In the genomic region with DNA sequence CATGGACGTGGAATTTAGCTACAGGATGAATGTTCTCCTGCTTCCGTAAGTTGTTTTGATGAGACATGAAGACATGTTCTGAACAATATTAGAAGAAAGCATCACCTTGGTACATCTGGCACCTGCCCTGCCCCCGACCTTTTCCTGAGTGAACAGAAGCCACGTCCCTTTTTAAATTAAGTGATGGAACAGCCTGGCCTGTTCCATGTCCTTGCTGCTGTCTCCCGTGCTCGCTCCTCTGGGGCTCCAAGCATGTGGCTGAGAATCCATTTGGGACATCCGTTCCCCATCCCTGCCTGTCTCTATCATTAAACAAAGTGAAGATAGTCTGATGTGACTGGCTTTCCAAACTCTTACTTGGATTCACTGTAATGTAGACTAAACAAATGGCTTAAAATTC, we compare ENCODE assay signal across 15 cellular contexts. TPM values are rescaled to one million over a fixed set of nuclear protein-coding genes. Genes with fewer than 3 reads are reported as not detected.
DNase-seq lines count a peak whose midpoint lies in the region; ATAC-seq and TF ChIP-seq lines count a peak whose summit lies in the region.
"Had no signal": no experiment of that assay in that cellular context is flagged by ENCODE, and none has a peak within 500 bp of the region (broad histone marks: within the 10 kb centered on the region; RNA-seq: fewer than 3 reads in every experiment).

No MANE protein-coding gene starts in this region.

- H3K27ac ChIP-seq in vagina (no peak overlapping the region), upper lobe of left lung (no peak overlapping the region)
- H3K27ac ChIP-seq: BLaER1 treated with 17β-estradiol and CSF1 and Interleukin-3, amounts not matched to agents 10 nM and 100 nM had no signal

- H3K4me3 ChIP-seq in vagina (no peak overlapping the region), upper lobe of left lung (no peak overlapping the region)
- H3K4me3 ChIP-seq: BLaER1 treated with 17β-estradiol and CSF1 and Interleukin-3, amounts not matched to agents 10 nM and 100 nM; GM23338 had no signal

- H3K4me3 Mint-ChIP-seq in glutamatergic neuron (ENCODE audit: unreplicated experiment): peak overlapping the region; percentile 18
- H3K4me3 Mint-ChIP-seq in mesothelial cell of epicardium: no peak overlapping the region
- no peak overlapping the region for H3K4me3 Mint-ChIP-seq in stimulated activated effector memory CD8-positive, alpha-beta T cell treated with anti-CD3 and anti-CD28 coated beads, Interleukin-12 subunit alpha, Interleukin-12 subunit beta, amount 100 ng/mL, for 72 hours
- H3K4me3 Mint-ChIP-seq: CD4-positive, CD25-positive, alpha-beta regulatory T cell; GM23338 had no signal

- no peak overlapping the region for H3K27ac Mint-ChIP-seq in glutamatergic neuron (ENCODE audit: unreplicated experiment)
- no peak overlapping the region for H3K27ac Mint-ChIP-seq in mesothelial cell of epicardium
- H3K27ac Mint-ChIP-seq in stimulated activated effector memory CD8-positive, alpha-beta T cell treated with anti-CD3 and anti-CD28 coated beads, Interleukin-12 subunit alpha, Interleukin-12 subunit beta, amount 100 ng/mL, for 72 hours: no peak overlapping the region
- H3K27ac Mint-ChIP-seq: CD4-positive, CD25-positive, alpha-beta regulatory T cell; GM23338 had no signal

- peaks cover 17% of the 10 kb centered on the region for H3K4me1 ChIP-seq in vagina
- peaks cover 14 to 17% (median 15%) of the 10 kb centered on the region in 4 donors for H3K4me1 ChIP-seq in upper lobe of left lung

- peaks cover 11% of the 10 kb centered on the region for H3K36me3 Mint-ChIP-seq in glutamatergic neuron (ENCODE audit: unreplicated experiment)
- H3K36me3 Mint-ChIP-seq in mesothelial cell of epicardium: peaks cover 14% of the 10 kb centered on the region
- peaks cover 11% of the 10 kb centered on the region for H3K36me3 Mint-ChIP-seq in stimulated activated effector memory CD8-positive, alpha-beta T cell treated with anti-CD3 and anti-CD28 coated beads, Interleukin-12 subunit alpha, Interleukin-12 subunit beta, amount 100 ng/mL, for 72 hours

- H3K9me3 Mint-ChIP-seq in glutamatergic neuron (ENCODE audit: unreplicated experiment) (peaks cover 4% of the 10 kb centered on the region), mesothelial cell of epicardium (no peaks in the 10 kb centered on the region)
- no peaks in the 10 kb centered on the region for H3K9me3 Mint-ChIP-seq in stimulated activated effector memory CD8-positive, alpha-beta T cell treated with anti-CD3 and anti-CD28 coated beads, Interleukin-12 subunit alpha, Interleukin-12 subunit beta, amount 100 ng/mL, for 72 hours
- H3K9me3 Mint-ChIP-seq: CD4-positive, CD25-positive, alpha-beta regulatory T cell; GM23338 had no signal

- 76 to 77% methylated on average over 7 of the region's 7 CpGs for WGBS in upper lobe of left lung, 2 donors

- TF ChIP-seq CTCF in glutamatergic neuron (IDR thresholded peaks at IDR 0.05; ENCODE audit: partially characterized antibody, unreplicated experiment) (no peak), vagina (IDR thresholded peaks at IDR 0.05) (no peak), mesothelial cell of epicardium (IDR thresholded peaks at IDR 0.05; ENCODE audit: unreplicated experiment) (no peak), upper lobe of left lung (IDR thresholded peaks at IDR 0.05) (no peak)

- H3K36me3 ChIP-seq in vagina (no peaks in the 10 kb centered on the region), upper lobe of left lung (peaks cover 0 to 5% (median 2%) of the 10 kb centered on the region in 4 donors)

- peak; percentile 42 for DNase-seq in activated effector memory CD4-positive, alpha-beta T cell treated with anti-CD3 and anti-CD28 coated beads, Interleukin-2, amount 50 U/mL, for 16 hours
- no peak for DNase-seq in activated effector memory CD4-positive, alpha-beta T cell treated with Interleukin-2 at 50 U/mL for 16 hours
- DNase-seq in glutamatergic neuron (no peak), vagina (ENCODE audit: extremely low spot score in 2 of 2) (peak; percentile 19 to 77), mesothelial cell of epicardium (ENCODE audit: low spot score in 2 of 2, unreplicated experiment in 2 of 2) (no peak), upper lobe of left lung (no peak)
- peak; percentile 12 for DNase-seq in stimulated activated CD8-positive, alpha-beta memory T cell treated with anti-CD3 and anti-CD28 coated beads, Interleukin-4, amount 100 ng/mL, for 48 hours
- no peak for DNase-seq in stimulated activated effector memory CD8-positive, alpha-beta T cell treated with anti-CD3 and anti-CD28 coated beads, Interleukin-12 subunit alpha, Interleukin-12 subunit beta, amount 100 ng/mL, for 72 hours (ENCODE audit: low spot score in 2 of 2)
- DNase-seq: ACHN; CD4-positive, CD25-positive, alpha-beta regulatory T cell; DMS53; GF-D8; H7 had no signal

- intact Hi-C loops in vagina (cut with DNase I): no loop called here

- TF ChIP-seq EP300 in upper lobe of left lung (IDR thresholded peaks at IDR 0.05): no peak

- H3K27me3 Mint-ChIP-seq in glutamatergic neuron (ENCODE audit: unreplicated experiment) (peaks cover 5% of the 10 kb centered on the region), mesothelial cell of epicardium (ENCODE audit: low read depth) (peaks cover 8% of the 10 kb centered on the region)

- H3K4me1 Mint-ChIP-seq in glutamatergic neuron (ENCODE audit: low read depth, unreplicated experiment) (peaks cover 20% of the 10 kb centered on the region), mesothelial cell of epicardium (peaks cover 15% of the 10 kb centered on the region)
- H3K4me1 Mint-ChIP-seq in stimulated activated effector memory CD8-positive, alpha-beta T cell treated with anti-CD3 and anti-CD28 coated beads, Interleukin-12 subunit alpha, Interleukin-12 subunit beta, amount 100 ng/mL, for 72 hours: peaks cover 22% of the 10 kb centered on the region

- no peak for TF ChIP-seq POLR2A in vagina (IDR thresholded peaks at IDR 0.05)
- no peak for TF ChIP-seq POLR2A in upper lobe of left lung (IDR thresholded peaks at IDR 0.05)

- H3K9me3 ChIP-seq in vagina: no peaks in the 10 kb centered on the region
- H3K9me3 ChIP-seq in upper lobe of left lung: no peaks in the 10 kb centered on the region

- ATAC-seq in stimulated activated effector memory CD8-positive, alpha-beta T cell treated with anti-CD3 and anti-CD28 coated beads, Interleukin-12 subunit alpha, Interleukin-12 subunit beta, amount 100 ng/mL, for 72 hours: no peak
- ATAC-seq in upper lobe of left lung (ENCODE audit: low FRiP score in 2 of 2): no peak
- ATAC-seq: GM23338 had no signal

- H3K27me3 ChIP-seq in vagina: no peaks in the 10 kb centered on the region
- no peaks in the 10 kb centered on the region for H3K27me3 ChIP-seq in upper lobe of left lung

RNA-seq across cellular contexts. Expression of a gene that starts 36.4 kb away (rescaled TPM):
- 15.2 TPM for total RNA-seq in glutamatergic neuron (ENCODE audit: unreplicated experiment)
- 41.5 TPM for total RNA-seq in vagina
- total RNA-seq in mesothelial cell of epicardium: 44.1 to 46.7 TPM (median 45.6 TPM) in 3 replicates
- 10 to 100 TPM; 12.6 to 51.3 (median 18.5) TPM for total RNA-seq in upper lobe of left lung

RNA-seq across cellular contexts. Expression of a gene that starts 36.4 kb away (rescaled TPM):
- 1.7 TPM for total RNA-seq in glutamatergic neuron (ENCODE audit: unreplicated experiment)
- total RNA-seq in vagina: 3.2 TPM
- 1.7 to 2.7 TPM (median 2.4 TPM) in 3 replicates for total RNA-seq in mesothelial cell of epicardium
- 1 to 10 TPM in 5 of 6 donors, under 1 TPM in 1; 0.89 to 6.3 (median 1.2) TPM for total RNA-seq in upper lobe of left lung

Comparison
In these comparisons a context has a peak if more than half of its experiments do, and no peak if none do; other contexts are left out.
1. DNase-seq: peak in activated effector memory CD4-positive, alpha-beta T cell treated with anti-CD3 and anti-CD28 coated beads, Interleukin-2, amount 50 U/mL, for 16 hours (single experiment), stimulated activated CD8-positive, alpha-beta memory T cell treated with anti-CD3 and anti-CD28 coated beads, Interleukin-4, amount 100 ng/mL, for 48 hours (single experiment) and vagina (2 of 2); none in activated effector memory CD4-positive, alpha-beta T cell treated with Interleukin-2 at 50 U/mL for 16 hours (single experiment), glutamatergic neuron (single experiment), mesothelial cell of epicardium (0 of 2), stimulated activated effector memory CD8-positive, alpha-beta T cell treated with anti-CD3 and anti-CD28 coated beads, Interleukin-12 subunit alpha, Interleukin-12 subunit beta, amount 100 ng/mL, for 72 hours (0 of 2) and upper lobe of left lung (0 of 2).